7 cellular contexts compared by ENCODE assay signal in the genomic region with DNA sequence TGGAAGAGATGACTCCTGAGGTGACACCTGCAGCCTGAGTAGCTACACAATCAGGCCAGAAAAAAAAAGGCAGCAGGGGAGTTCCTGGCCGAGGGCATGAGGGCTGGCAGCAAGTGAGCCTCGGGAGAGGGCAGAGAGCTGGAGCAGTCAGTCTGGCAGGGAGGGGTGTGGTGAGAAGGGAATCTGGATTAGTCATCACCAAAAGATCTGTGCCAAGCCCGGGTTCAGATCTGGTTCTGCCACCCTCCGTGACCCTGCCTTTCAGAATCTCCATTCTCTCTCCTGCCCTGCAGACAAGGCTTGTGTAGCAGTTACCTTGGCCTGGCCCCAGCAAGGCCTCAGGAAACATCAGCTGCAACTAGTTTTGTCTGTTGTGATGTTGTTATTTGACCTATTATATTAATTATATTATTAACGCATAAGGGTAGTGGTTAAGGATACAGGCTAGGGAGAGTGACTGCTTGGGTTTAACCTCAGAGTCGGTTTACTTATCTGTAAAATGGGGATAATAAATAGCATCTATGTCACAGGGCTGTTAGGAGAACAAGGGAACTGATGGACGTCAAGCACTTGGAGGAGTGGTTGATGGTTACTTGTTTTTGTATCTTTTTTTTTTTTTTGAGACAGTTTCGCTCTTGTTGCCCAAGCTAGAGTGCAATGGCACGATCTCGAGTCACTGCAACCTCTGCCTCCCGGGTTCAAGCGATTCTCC. TPM values are rescaled to one million over a fixed set of nuclear protein-coding genes. Genes with fewer than 3 reads are reported as not detected.
DNase-seq lines count a peak whose midpoint lies in the region; ATAC-seq and TF ChIP-seq lines count a peak whose summit lies in the region.

No MANE protein-coding gene starts in this region.

- H3K9ac ChIP-seq in HCT116 (ENCODE audit: low read length) (peak overlapping the region; percentile 77), fibroblast of lung (ENCODE audit: insufficient read depth, low read length) (no peak overlapping the region), rectal smooth muscle tissue (ENCODE audit: low read length) (no peak overlapping the region)

- H2AFZ ChIP-seq in HCT116 (ENCODE audit: low read depth, low read length, poor library complexity, severe bottlenecking) = no peak overlapping the region
- H2AFZ ChIP-seq in fibroblast of lung (ENCODE audit: low read length) = no peak overlapping the region

- H3K9me2 ChIP-seq in HCT116 (ENCODE audit: insufficient read depth) = no peaks in the 10 kb centered on the region

- POLR2A ChIA-PET in HCT116 (lab: Charles Lee) = interaction anchor here (1.6 to 1.9 kb wide), 2 partner anchors 9 to 22 kb away, joined by 4 to 14 read pairs; a partner anchor contains a TSS

- H3K4me1 ChIP-seq in HCT116 (ENCODE audit: control insufficient read depth in 1 of 2, insufficient read depth in 2 of 2, low read length in 2 of 2) (peaks cover 66 to 85% of the 10 kb centered on the region in 2 experiments), Peyer's patch (peaks cover 0 to 17% (median 5%) of the 10 kb centered on the region in 4 donors), fibroblast of lung (ENCODE audit: control insufficient read depth, extremely low read depth, insufficient read depth, low read length) (peaks cover 9% of the 10 kb centered on the region), rectal smooth muscle tissue (ENCODE audit: control insufficient read depth, insufficient read depth, low read length) (peaks cover 6% of the 10 kb centered on the region)

- peaks cover 4% of the 10 kb centered on the region for H3K9me3 Mint-ChIP-seq in progenitor cell of endocrine pancreas (ENCODE audit: low read depth)

- peaks cover 11% of the 10 kb centered on the region for H3K4me1 Mint-ChIP-seq in progenitor cell of endocrine pancreas (ENCODE audit: low read depth)

- peak; percentile 39 for ATAC-seq in HCT116

- H3K36me3 ChIP-seq in HCT116 (ENCODE audit: control insufficient read depth in 1 of 2, insufficient read depth in 2 of 2, low read length in 2 of 2) (peaks cover under 1 to 3% of the 10 kb centered on the region in 2 experiments; a peak in 2 of 4 replicates), Peyer's patch (peaks cover 0 to 6% (median 0%) of the 10 kb centered on the region in 3 donors), fibroblast of lung (ENCODE audit: control insufficient read depth, insufficient read depth, low read length) (peaks cover 4% of the 10 kb centered on the region), rectal smooth muscle tissue (ENCODE audit: control insufficient read depth, insufficient read depth, low read length) (no peaks in the 10 kb centered on the region)

- RAD21 ChIA-PET in HCT116 (lab: Charles Lee; ENCODE audit: low non-redundant PET in 1 of 2, low total read pairs in 2 of 2, uncharacterized antibody in 2 of 2, unreplicated experiment in 2 of 2) = interaction anchor here in 1 of 2 experiments (1.9 kb wide), 1 partner anchor 9 kb away, joined by 4 read pairs; no protein-coding TSS in a partner anchor

- no peak overlapping the region for H3K4me3 Mint-ChIP-seq in progenitor cell of endocrine pancreas (ENCODE audit: low read depth)

- no peak overlapping the region for H3K27ac Mint-ChIP-seq in progenitor cell of endocrine pancreas

- peak overlapping the region; percentile 98 for H3K27ac ChIP-seq in HCT116 (ENCODE audit: low read depth, low read length)
- peak overlapping the region in 3 of 4 donors; percentile 53 to 78 (median 66) for H3K27ac ChIP-seq in Peyer's patch
- peak overlapping the region; percentile 0 for H3K27ac ChIP-seq in fibroblast of lung (ENCODE audit: insufficient read depth, low read length)
- peak overlapping the region; percentile 29 for H3K27ac ChIP-seq in rectal smooth muscle tissue (ENCODE audit: low read depth, low read length)

- no peaks in the 10 kb centered on the region for H3K9me3 ChIP-seq in HCT116 (ENCODE audit: control insufficient read depth in 1 of 2, insufficient read depth in 1 of 2, low read depth in 1 of 2, low read length in 2 of 2)
- no peaks in the 10 kb centered on the region for H3K9me3 ChIP-seq in Peyer's patch
- no peaks in the 10 kb centered on the region for H3K9me3 ChIP-seq in fibroblast of lung (ENCODE audit: control insufficient read depth, insufficient read depth, low read depth, low read length)

- H3K4me3 ChIP-seq in HCT116 (replicated peaks in 1 of 2; ENCODE audit: low read depth in 1 of 2, low read length in 2 of 2) = peak overlapping the region; percentile 36 to 55
- peak overlapping the region in 1 of 4 donors; percentile 1 for H3K4me3 ChIP-seq in Peyer's patch
- no peak overlapping the region for H3K4me3 ChIP-seq in fibroblast of lung (replicated peaks in 1 of 4; ENCODE audit: control extremely low read depth in 1 of 4, insufficient read depth in 1 of 4, low read depth in 3 of 4, low read length in 4 of 4)
- H3K4me3 ChIP-seq in rectal smooth muscle tissue (ENCODE audit: low read length) = peak overlapping the region; percentile 0

- CTCF ChIA-PET in HCT116 (lab: Charles Lee) = no interaction called here

- peaks cover 7% of the 10 kb centered on the region for H3K27me3 Mint-ChIP-seq in progenitor cell of endocrine pancreas

- no peak for TF ChIP-seq POLR2A in HCT116 (IDR thresholded peaks at IDR 0.05; ENCODE audit: borderline replicate concordance, extremely low read depth, insufficient read depth, insufficient read length)
- TF ChIP-seq POLR2A in Peyer's patch (IDR thresholded peaks at IDR 0.05) = peak; percentile 42 to 46

- peaks cover 6% of the 10 kb centered on the region for H3K36me3 Mint-ChIP-seq in progenitor cell of endocrine pancreas (ENCODE audit: insufficient read depth)

- TF ChIP-seq RAD21 in HCT116 (IDR thresholded peaks at IDR 0.05; ENCODE audit: low read depth) = no peak

- H3K4me2 ChIP-seq in HCT116 (ENCODE audit: low read length) = peak overlapping the region; percentile 92
- peak overlapping the region; percentile 15 for H3K4me2 ChIP-seq in fibroblast of lung (ENCODE audit: extremely low read depth, insufficient read depth, low read length)

- DNase-seq in HCT116 (ENCODE audit: low read depth, low spot score) = peak; percentile 77
- DNase-seq in Peyer's patch = peak in 2 of 3 donors; percentile 75 to 79
- peak; percentile 63 to 66 for DNase-seq in fibroblast of lung (ENCODE audit: low read depth in 2 of 2)
- no peak for DNase-seq in AML-193 (lab: John Stamatoyannopoulos, UW)
- no peak for DNase-seq in progenitor cell of endocrine pancreas (ENCODE audit: low spot score, unreplicated experiment)
- DNase-seq in stimulated activated CD4-positive, alpha-beta T cell treated with anti-CD3 and anti-CD28 coated beads, Interleukin-4, amount 100 ng/mL, for 24 hours = no peak

- TF ChIP-seq CTCF in HCT116 (IDR thresholded peaks at IDR 0.05 in 2 of 3, conservative IDR thresholded peaks at IDR 0.05 in 1 of 3; ENCODE audit: borderline replicate concordance in 1 of 3, insufficient read depth in 1 of 3, low read depth in 2 of 3, low read length in 2 of 3) (no peak), Peyer's patch (IDR thresholded peaks at IDR 0.05) (no peak), fibroblast of lung (conservative IDR thresholded peaks at IDR 0.05 in 1 of 2, IDR thresholded peaks at IDR 0.05 in 1 of 2; ENCODE audit: low read depth in 1 of 2, low read length in 2 of 2) (no peak), progenitor cell of endocrine pancreas (IDR thresholded peaks at IDR 0.05; ENCODE audit: unreplicated experiment) (no peak)

- BruUV-seq in HCT116 (replicated peaks; lab: Mats Ljungman, UMichigan) = no TSS peak

- H3K79me2 ChIP-seq in HCT116 (ENCODE audit: insufficient read depth, low read length) (peaks cover 19% of the 10 kb centered on the region), fibroblast of lung (ENCODE audit: control insufficient read depth, insufficient read depth, low read length) (peaks cover 18% of the 10 kb centered on the region)

- intact Hi-C loops in HCT116 (cut with micrococcal nuclease) = loop anchor here (10.0 kb wide), 1 partner anchor 1078 kb away; a partner anchor contains a TSS

- no peaks in the 10 kb centered on the region for H3K27me3 ChIP-seq in HCT116 (ENCODE audit: insufficient read depth, low read length)
- H3K27me3 ChIP-seq in Peyer's patch = no peaks in the 10 kb centered on the region
- no peaks in the 10 kb centered on the region for H3K27me3 ChIP-seq in fibroblast of lung (ENCODE audit: control insufficient read depth, insufficient read depth, low read length)
- no peaks in the 10 kb centered on the region for H3K27me3 ChIP-seq in rectal smooth muscle tissue (ENCODE audit: control insufficient read depth, insufficient read depth, low read length)

- peaks cover 6% of the 10 kb centered on the region; the same call in 1 of the 2 replicates for H4K20me1 ChIP-seq in HCT116 (ENCODE audit: insufficient read depth)
- H4K20me1 ChIP-seq in fibroblast of lung (ENCODE audit: control insufficient read depth, extremely low read depth, insufficient read depth, low read length) = no peaks in the 10 kb centered on the region

RNA-seq across cellular contexts. Expression of a gene that starts 2.7 kb away (rescaled TPM):
- total RNA-seq in HCT116 (2021; ENCODE audit: unreplicated experiment) = 621 TPM
- 915 and 990 TPM in 2 replicates for polyA plus RNA-seq in HCT116 (2012)
- total RNA-seq in Peyer's patch = 100 to 1,000 TPM; 131 to 320 (median 263) TPM
- total RNA-seq in fibroblast of lung = 263 and 466 TPM in 2 replicates
- 1,189 and 1,351 TPM in 2 replicates for polyA plus RNA-seq in fibroblast of lung
- 1,467 and 1,660 TPM in 2 replicates for polyA plus RNA-seq in fibroblast of lung (2012)
- polyA minus RNA-seq in fibroblast of lung (ENCODE audit: low replicate concordance) = 2,032 and 2,619 TPM in 2 replicates
- total RNA-seq in progenitor cell of endocrine pancreas = 427 and 435 TPM in 2 replicates

RNA-seq across cellular contexts. Expression of a gene that starts 15.1 kb away (rescaled TPM):
- not detected for total RNA-seq in HCT116 (2021; ENCODE audit: unreplicated experiment)
- polyA plus RNA-seq in HCT116 (2012) = 0.24 and 0.43 TPM in 2 replicates
- 10 to 100 TPM in 2 of 4 donors, 1 to 10 TPM in 2; 1.8 to 19.8 (median 6.6) TPM for total RNA-seq in Peyer's patch
- 30.0 and 77.9 TPM in 2 replicates for total RNA-seq in fibroblast of lung
- 17.8 and 42.5 TPM in 2 replicates for polyA plus RNA-seq in fibroblast of lung
- 95.1 and 195 TPM in 2 replicates for polyA plus RNA-seq in fibroblast of lung (2012)
- polyA minus RNA-seq in fibroblast of lung (ENCODE audit: low replicate concordance) = 39.9 and 46.1 TPM in 2 replicates
- total RNA-seq in progenitor cell of endocrine pancreas = not detected in 2 replicates

RNA-seq across cellular contexts. Expression of a gene that starts 21.9 kb away (rescaled TPM):
- total RNA-seq in HCT116 (2021; ENCODE audit: unreplicated experiment) (141 TPM), Peyer's patch (10 to 100 TPM; 59.7 to 81.7 (median 69.1) TPM), fibroblast of lung (173 and 249 TPM in 2 replicates), progenitor cell of endocrine pancreas (138 and 148 TPM in 2 replicates)
- 184 and 198 TPM in 2 replicates for polyA plus RNA-seq in HCT116 (2012)
- polyA plus RNA-seq in fibroblast of lung = 194 and 217 TPM in 2 replicates
- polyA plus RNA-seq in fibroblast of lung (2012) = 315 and 356 TPM in 2 replicates
- polyA minus RNA-seq in fibroblast of lung (ENCODE audit: low replicate concordance) = 271 and 408 TPM in 2 replicates

RNA-seq across cellular contexts. Expression of a gene that starts 22.5 kb away (rescaled TPM):
- total RNA-seq in HCT116 (2021; ENCODE audit: unreplicated experiment) = 108 TPM
- 264 and 295 TPM in 2 replicates for polyA plus RNA-seq in HCT116 (2012)
- total RNA-seq in Peyer's patch = 10 to 100 TPM; 20.7 to 32.0 (median 26.8) TPM
- total RNA-seq in fibroblast of lung = 96.8 and 97.6 TPM in 2 replicates
- 36.1 and 58.4 TPM in 2 replicates for polyA plus RNA-seq in fibroblast of lung
- 119 and 175 TPM in 2 replicates for polyA plus RNA-seq in fibroblast of lung (2012)
- polyA minus RNA-seq in fibroblast of lung (ENCODE audit: low replicate concordance) = 122 and 170 TPM in 2 replicates
- total RNA-seq in progenitor cell of endocrine pancreas = 84.8 and 85.8 TPM in 2 replicates

RNA-seq across cellular contexts. Expression of a gene that starts 26.2 kb away (rescaled TPM):
- total RNA-seq in HCT116 (2021; ENCODE audit: unreplicated experiment) (not detected), Peyer's patch (not detected), fibroblast of lung (not detected in 2 replicates), progenitor cell of endocrine pancreas (0.47 TPM in 1 of 2 replicates, not detected in the other)
- 0.21 TPM in 1 of 2 replicates, not detected in the other for polyA plus RNA-seq in HCT116 (2012)
- not detected in 2 replicates for polyA plus RNA-seq in fibroblast of lung
- polyA plus RNA-seq in fibroblast of lung (2012) = not detected in 2 replicates
- polyA minus RNA-seq in fibroblast of lung (ENCODE audit: low replicate concordance) = not detected in 2 replicates

Comparison
In these comparisons a context has a peak if more than half of its experiments do, and no peak if none do; other contexts are left out.
1. DNase-seq: peak in HCT116 (single experiment), Peyer's patch (2 of 3) and fibroblast of lung (2 of 2); none in AML-193 (0 of 2), progenitor cell of endocrine pancreas (single experiment) and stimulated activated CD4-positive, alpha-beta T cell treated with anti-CD3 and anti-CD28 coated beads, Interleukin-4, amount 100 ng/mL, for 24 hours (single experiment).
2. H3K27ac ChIP-seq: peak in every context shown above with its lines; median percentile 98 in HCT116; 66 in Peyer's patch; 29 in rectal smooth muscle tissue; 0 in fibroblast of lung.
3. H3K4me3 ChIP-seq: peak in HCT116 (2 of 2) and rectal smooth muscle tissue (single experiment); none in fibroblast of lung (0 of 4).